ENCODE assay signal across 17 cellular contexts in the genomic region with DNA sequence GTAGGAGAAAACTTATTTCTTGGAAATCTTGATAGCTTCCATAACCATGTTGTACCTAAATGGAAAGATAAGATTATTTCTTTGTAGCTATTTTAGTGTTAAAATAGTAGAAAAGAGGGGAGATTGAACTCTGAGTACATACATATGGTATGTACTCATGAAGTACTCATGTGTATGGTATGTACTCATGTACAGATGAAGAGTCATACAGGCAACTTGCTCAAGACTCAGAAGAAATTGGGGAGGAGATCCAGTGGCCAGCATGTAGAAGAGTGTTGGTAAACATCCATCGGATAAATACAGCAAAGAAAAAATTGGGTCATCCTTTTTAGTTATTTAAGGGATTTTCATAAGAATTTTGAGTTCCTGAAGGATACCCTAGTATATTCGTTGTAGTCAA. TPM values are rescaled to one million over a fixed set of nuclear protein-coding genes. Genes with fewer than 3 reads are reported as not detected.
DNase-seq lines count a peak whose midpoint lies in the region; ATAC-seq, FAIRE-seq and TF ChIP-seq lines count a peak whose summit lies in the region.
"Had no signal": no experiment of that assay in that cellular context is flagged by ENCODE, and none has a peak within 500 bp of the region (broad histone marks: within the 10 kb centered on the region; RNA-seq: fewer than 3 reads in every experiment).

No MANE protein-coding gene starts in this region.

- H3K4me3 ChIP-seq in Peyer's patch (no peak overlapping the region), pancreas (no peak overlapping the region)
- H3K4me3 ChIP-seq: colonic mucosa, K562 had no signal

- peaks cover 84% of the 10 kb centered on the region for H3K36me3 Mint-ChIP-seq in T-helper 1 cell treated with Interleukin-12 subunit alpha and Interleukin-12 subunit beta and Interleukin-4 antibody, amounts not matched to agents 30 μg/mL and 1 μg/mL, for 36 hours (ENCODE audit: low read depth)
- peaks cover 82% of the 10 kb centered on the region for H3K36me3 Mint-ChIP-seq in effector memory CD8-positive, alpha-beta T cell (ENCODE audit: insufficient read depth)

- peak overlapping the region; percentile 80 for H3K27ac Mint-ChIP-seq in T-helper 1 cell treated with Interleukin-12 subunit alpha and Interleukin-12 subunit beta and Interleukin-4 antibody, amounts not matched to agents 30 μg/mL and 1 μg/mL, for 36 hours
- H3K27ac Mint-ChIP-seq in effector memory CD8-positive, alpha-beta T cell: peak overlapping the region; percentile 75 to 87
- H3K27ac Mint-ChIP-seq: nephron, type B pancreatic cell, WTC11 had no signal

- no peaks in the 10 kb centered on the region for H3K9me3 ChIP-seq in Peyer's patch
- H3K9me3 ChIP-seq in pancreas: no peaks in the 10 kb centered on the region
- H3K9me3 ChIP-seq: colonic mucosa had no signal

- TF ChIP-seq CTCF in Peyer's patch (IDR thresholded peaks at IDR 0.05): no peak
- no peak for TF ChIP-seq CTCF in omental fat pad (IDR thresholded peaks at IDR 0.05)
- no peak for TF ChIP-seq CTCF in pancreas (IDR thresholded peaks at IDR 0.05)

- intact Hi-C loops in pancreas (cut with DNase I): no loop called here

- DNase-seq in T-helper 1 cell: no peak
- DNase-seq in Peyer's patch: no peak
- DNase-seq in effector memory CD8-positive, alpha-beta T cell: no peak
- no peak for DNase-seq in omental fat pad (ENCODE audit: low spot score)
- DNase-seq in cerebellar nuclear complex (lab: John Stamatoyannopoulos, UW): no peak
- no peak for DNase-seq in pancreas
- DNase-seq: 8988T; activated effector memory CD4-positive, alpha-beta T cell treated with anti-CD3 and anti-CD28 coated beads, Interleukin-2, amount 50 U/mL, for 16 hours; colonic mucosa; NCI-H1930 had no signal

- H3K36me3 ChIP-seq in Peyer's patch: peaks cover 0 to 99% (median 0%) of the 10 kb centered on the region in 3 donors
- peaks cover 0 to 64% (median 27%) of the 10 kb centered on the region in 3 donors for H3K36me3 ChIP-seq in pancreas

- WGBS in pancreas, 2 donors: 93% methylated on average over 2 of the region's 2 CpGs

- H3K4me1 ChIP-seq in Peyer's patch (peaks cover 0 to 8% (median 0%) of the 10 kb centered on the region in 4 donors), pancreas (peaks cover 0 to 5% (median 2%) of the 10 kb centered on the region in 3 donors)
- H3K4me1 ChIP-seq: colonic mucosa had no signal

- no peak for ATAC-seq in effector memory CD8-positive, alpha-beta T cell (replicated peaks)
- ATAC-seq in omental fat pad (ENCODE audit: low FRiP score): peak; percentile 48
- ATAC-seq in HG02852 (IDR thresholded peaks at IDR 0.05; ENCODE audit: unreplicated experiment): no peak
- ATAC-seq in pancreas: no peak
- ATAC-seq: K562, WTC11 had no signal

- no peaks in the 10 kb centered on the region for H3K27me3 Mint-ChIP-seq in T-helper 1 cell treated with Interleukin-12 subunit alpha and Interleukin-12 subunit beta and Interleukin-4 antibody, amounts not matched to agents 30 μg/mL and 1 μg/mL, for 36 hours (ENCODE audit: low read depth)
- no peaks in the 10 kb centered on the region for H3K27me3 Mint-ChIP-seq in effector memory CD8-positive, alpha-beta T cell
- H3K27me3 Mint-ChIP-seq: type B pancreatic cell had no signal

- H3K4me1 Mint-ChIP-seq in T-helper 1 cell treated with Interleukin-12 subunit alpha and Interleukin-12 subunit beta and Interleukin-4 antibody, amounts not matched to agents 30 μg/mL and 1 μg/mL, for 36 hours (ENCODE audit: low read depth): peaks cover 48% of the 10 kb centered on the region
- peaks cover 36 to 51% of the 10 kb centered on the region in 2 donors for H3K4me1 Mint-ChIP-seq in effector memory CD8-positive, alpha-beta T cell (ENCODE audit: low read depth in 2 of 2)
- H3K4me1 Mint-ChIP-seq: nephron, WTC11 had no signal

- no peaks in the 10 kb centered on the region for H3K9me3 Mint-ChIP-seq in T-helper 1 cell treated with Interleukin-12 subunit alpha and Interleukin-12 subunit beta and Interleukin-4 antibody, amounts not matched to agents 30 μg/mL and 1 μg/mL, for 36 hours
- H3K9me3 Mint-ChIP-seq in effector memory CD8-positive, alpha-beta T cell: no peaks in the 10 kb centered on the region
- H3K9me3 Mint-ChIP-seq: nephron, type B pancreatic cell, WTC11 had no signal

- no peaks in the 10 kb centered on the region for H3K27me3 ChIP-seq in Peyer's patch
- H3K27me3 ChIP-seq in pancreas: no peaks in the 10 kb centered on the region
- H3K27me3 ChIP-seq: colonic mucosa had no signal

- no peak for TF ChIP-seq POLR2A in Peyer's patch (IDR thresholded peaks at IDR 0.05)

- H3K27ac ChIP-seq in Peyer's patch (peak overlapping the region; percentile 40 to 60 (median 51)), pancreas (no peak overlapping the region)
- H3K27ac ChIP-seq: colonic mucosa had no signal

- FAIRE-seq in pancreas (lab: Jason Lieb, UNC): no peak
- FAIRE-seq: frontal cortex, K562 had no signal

- H3K4me3 Mint-ChIP-seq in T-helper 1 cell treated with Interleukin-12 subunit alpha and Interleukin-12 subunit beta and Interleukin-4 antibody, amounts not matched to agents 30 μg/mL and 1 μg/mL, for 36 hours: peak overlapping the region; percentile 61
- H3K4me3 Mint-ChIP-seq in effector memory CD8-positive, alpha-beta T cell: peak overlapping the region; percentile 53 to 57
- H3K4me3 Mint-ChIP-seq: nephron, type B pancreatic cell, WTC11 had no signal

RNA-seq across cellular contexts. Expression of gene MDM4, which starts 29.0 kb away (rescaled TPM):
- total RNA-seq in Peyer's patch (100 to 1,000 TPM in 3 of 4 donors, 10 to 100 TPM in 1; 83.0 to 227 (median 125) TPM), omental fat pad (10 to 100 TPM; 56.9 to 96.3 (median 71.5) TPM), pancreas (10 to 100 TPM; 31.1 to 53.0 (median 37.6) TPM)
- 10 to 100 TPM; 13.5 to 16.4 TPM for polyA plus RNA-seq in pancreas

RNA-seq across cellular contexts. Expression of gene PIK3C2B, which starts 50.6 kb away (rescaled TPM):
- total RNA-seq in Peyer's patch (100 to 1,000 TPM in 3 of 4 donors, 10 to 100 TPM in 1; 68.5 to 162 (median 134) TPM), omental fat pad (10 to 100 TPM; 17.2 to 42.4 (median 31.6) TPM), pancreas (10 to 100 TPM in 3 of 6 donors, 1 to 10 TPM in 3; 8.7 to 17.5 (median 9.7) TPM)
- 10 to 100 TPM in 1 of 2 donors, 1 to 10 TPM in 1; 5.4 to 13.1 TPM for polyA plus RNA-seq in pancreas

Comparison
In these comparisons a context has a peak if more than half of its experiments do, and no peak if none do; other contexts are left out.
1. H3K27ac ChIP-seq: peak in Peyer's patch (4 of 4); none in pancreas (0 of 4).